In genomic region chr1:111538343-111539035, GRCh38 we compare ENCODE assay signal across 1 cellular context.
TF ChIP-seq lines count a peak whose summit lies in the region.

No MANE protein-coding gene starts in this region.

TF ChIP-seq in HepG2, 621 proteins besides CTCF, POLR2A, EP300 and RAD21:
- TF ChIP-seq ZMYM3 (CRISPR knock-in tag; IDR thresholded peaks at IDR 0.05) (no peak), NONO (IDR thresholded peaks at IDR 0.05) (no peak), NONO (CRISPR knock-in tag; conservative IDR thresholded peaks at IDR 0.05) (no peak), HCFC1 (IDR thresholded peaks at IDR 0.05; ENCODE audit: low read depth, low read length) (no peak), ISX (CRISPR knock-in tag; conservative IDR thresholded peaks at IDR 0.05) (no peak), HOXA5 (CRISPR knock-in tag; IDR thresholded peaks at IDR 0.05) (no peak), HOMEZ (CRISPR knock-in tag; IDR thresholded peaks at IDR 0.05; ENCODE audit: low read depth) (no peak), ZNF383 (CRISPR knock-in tag; IDR thresholded peaks at IDR 0.05; ENCODE audit: borderline replicate concordance) (no peak), KDM5A (IDR thresholded peaks at IDR 0.05; ENCODE audit: borderline replicate concordance, low read length) (no peak)
- TF ChIP-seq, protein P1, sequence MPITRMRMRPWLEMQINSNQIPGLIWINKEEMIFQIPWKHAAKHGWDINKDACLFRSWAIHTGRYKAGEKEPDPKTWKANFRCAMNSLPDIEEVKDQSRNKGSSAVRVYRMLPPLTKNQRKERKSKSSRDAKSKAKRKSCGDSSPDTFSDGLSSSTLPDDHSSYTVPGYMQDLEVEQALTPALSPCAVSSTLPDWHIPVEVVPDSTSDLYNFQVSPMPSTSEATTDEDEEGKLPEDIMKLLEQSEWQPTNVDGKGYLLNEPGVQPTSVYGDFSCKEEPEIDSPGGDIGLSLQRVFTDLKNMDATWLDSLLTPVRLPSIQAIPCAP (CRISPR knock-in tag; IDR thresholded peaks at IDR 0.05; ENCODE audit: low read depth), result no peak
- TF ChIP-seq, protein P2, sequence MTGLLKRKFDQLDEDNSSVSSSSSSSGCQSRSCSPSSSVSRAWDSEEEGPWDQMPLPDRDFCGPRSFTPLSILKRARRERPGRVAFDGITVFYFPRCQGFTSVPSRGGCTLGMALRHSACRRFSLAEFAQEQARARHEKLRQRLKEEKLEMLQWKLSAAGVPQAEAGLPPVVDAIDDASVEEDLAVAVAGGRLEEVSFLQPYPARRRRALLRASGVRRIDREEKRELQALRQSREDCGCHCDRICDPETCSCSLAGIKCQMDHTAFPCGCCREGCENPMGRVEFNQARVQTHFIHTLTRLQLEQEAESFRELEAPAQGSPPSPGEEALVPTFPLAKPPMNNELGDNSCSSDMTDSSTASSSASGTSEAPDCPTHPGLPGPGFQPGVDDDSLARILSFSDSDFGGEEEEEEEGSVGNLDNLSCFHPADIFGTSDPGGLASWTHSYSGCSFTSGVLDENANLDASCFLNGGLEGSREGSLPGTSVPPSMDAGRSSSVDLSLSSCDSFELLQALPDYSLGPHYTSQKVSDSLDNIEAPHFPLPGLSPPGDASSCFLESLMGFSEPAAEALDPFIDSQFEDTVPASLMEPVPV (CRISPR knock-in tag; IDR thresholded peaks at IDR 0.05), result no peak
